In the genomic region with DNA sequence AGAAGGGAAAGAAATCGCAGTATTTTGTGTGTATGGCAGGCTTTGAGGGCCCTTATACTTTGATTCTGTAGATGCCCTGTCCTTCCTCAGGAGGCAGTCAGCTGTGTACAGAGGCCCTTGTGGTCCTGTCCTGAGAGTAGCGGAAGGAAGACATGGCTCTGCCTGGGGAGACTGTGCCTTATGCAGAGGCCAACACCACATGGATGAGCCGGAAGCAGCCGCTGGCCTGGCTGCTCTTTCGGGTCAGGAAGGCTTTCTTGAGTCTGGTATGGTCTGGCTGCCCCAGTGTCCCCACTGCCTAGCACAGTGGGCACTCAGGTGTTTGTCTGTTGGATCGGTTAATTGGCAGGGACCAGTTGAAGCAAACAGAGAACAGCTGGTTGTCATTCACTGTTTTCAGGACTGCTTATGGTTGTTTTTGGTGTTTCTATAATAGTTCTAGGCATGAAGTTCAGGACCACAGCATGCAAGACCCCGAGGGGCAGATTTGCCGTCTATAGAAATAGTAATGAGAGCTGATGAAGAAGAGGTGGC, we compare ENCODE assay signal across 28 cellular contexts. TPM values are rescaled to one million over a fixed set of nuclear protein-coding genes. Genes with fewer than 3 reads are reported as not detected.
A peak's percentile ranks its signal among the peaks of the same experiment; 100 is the strongest.
DNase-seq lines count a peak whose midpoint lies in the region; ATAC-seq, FAIRE-seq and TF ChIP-seq lines count a peak whose summit lies in the region.
"Had no signal": no experiment of that assay in that cellular context is flagged by ENCODE, and none has a peak within 500 bp of the region (broad histone marks: within the 10 kb centered on the region; RNA-seq: fewer than 3 reads in every experiment).

No MANE protein-coding gene starts in this region.

- H3K27ac Mint-ChIP-seq in GM23338: no peak overlapping the region
- H3K27ac Mint-ChIP-seq in stimulated activated naive B cell treated with anti-CD40 and anti-IgM and Interleukin-4, amounts not matched to agents 10 μg/mL and 1 μg/mL and 100 μg/mL, for 72 hours: peak overlapping the region; percentile 47
- H3K27ac Mint-ChIP-seq: activated naive CD8-positive, alpha-beta T cell treated with anti-CD3 and anti-CD28 coated beads, Interleukin-2, amount 50 U/mL, for 24 hours; T-helper 2 cell treated with Interferon-gamma antibody and Interleukin-4, amounts not matched to agents 5 μg/mL and 100 μg/mL, for 36 hours had no signal

- intact Hi-C loops in HepG2 (cut with micrococcal nuclease; ENCODE audit: unreplicated experiment): no loop called here

- no peaks in the 10 kb centered on the region for H3K9me2 ChIP-seq in GM23338 (ENCODE audit: insufficient read depth)

- peaks cover 4% of the 10 kb centered on the region; the same call in 2 of the 3 replicates for H3K36me3 Mint-ChIP-seq in GM23338 (ENCODE audit: low read depth)
- H3K36me3 Mint-ChIP-seq in stimulated activated naive B cell treated with anti-CD40 and anti-IgM and Interleukin-4, amounts not matched to agents 10 μg/mL and 1 μg/mL and 100 μg/mL, for 72 hours: peaks cover 17 to 45% of the 10 kb centered on the region in 2 donors

- no peak overlapping the region for H2AFZ ChIP-seq in GM23338
- H2AFZ ChIP-seq in HepG2 (ENCODE audit: low read length): no peak overlapping the region

- H3K27me3 ChIP-seq in GM23338 (ENCODE audit: insufficient read depth) (no peaks in the 10 kb centered on the region), HepG2 (ENCODE audit: control insufficient read depth in 1 of 2, insufficient read depth in 2 of 2, low read length in 2 of 2) (no peaks in the 10 kb centered on the region)
- H3K27me3 ChIP-seq: stomach, tibial artery had no signal

- H3K4me1 Mint-ChIP-seq in GM23338: peaks cover 81% of the 10 kb centered on the region
- H3K4me1 Mint-ChIP-seq in stimulated activated naive B cell treated with anti-CD40 and anti-IgM and Interleukin-4, amounts not matched to agents 10 μg/mL and 1 μg/mL and 100 μg/mL, for 72 hours: peaks cover 53 to 88% of the 10 kb centered on the region in 2 donors

- TF ChIP-seq RAD21 in HepG2 (CRISPR knock-in tag; IDR thresholded peaks at IDR 0.05): no peak

- no TSS peak for BruUV-seq in HepG2 (replicated peaks; lab: Mats Ljungman, UMichigan)

- in situ Hi-C loops in HepG2 (cut with HindIII; ENCODE audit: extremely low pct_ligation_motif_present, low pct_unique_long_range_greater_than_20kb): no loop called here

- TF ChIP-seq CTCF in GM23338 (conservative IDR thresholded peaks at IDR 0.05; ENCODE audit: low read depth in 2 of 2) (no peak), RWPE1 (conservative IDR thresholded peaks at IDR 0.05; ENCODE audit: low read depth) (no peak), HepG2 (CRISPR knock-in tag; IDR thresholded peaks at IDR 0.05) (no peak)

- H3K27ac ChIP-seq in GM23338 (ENCODE audit: low read depth): peak overlapping the region; percentile 60; the same call in 1 of the 2 replicates
- H3K27ac ChIP-seq in RWPE1: peak overlapping the region; percentile 12; the same call in 1 of the 2 replicates
- no peak overlapping the region for H3K27ac ChIP-seq in HepG2 (ENCODE audit: extremely low read length, insufficient read depth, low read length)
- H3K27ac ChIP-seq: C4-2B, coronary artery, tibial artery had no signal

- FAIRE-seq in HepG2 (lab: Jason Lieb, UNC): no peak
- FAIRE-seq: G401.6 had no signal

- H3K9ac ChIP-seq in HepG2 (ENCODE audit: insufficient read depth, low read depth, low read length): no peak overlapping the region

- H4K20me1 ChIP-seq in GM23338 (replicated peaks; ENCODE audit: insufficient read depth): peaks cover 95% of the 10 kb centered on the region
- H4K20me1 ChIP-seq in HepG2 (ENCODE audit: insufficient read depth, low read length): peaks cover 99% of the 10 kb centered on the region

- H3K4me3 ChIP-seq in GM23338 (no peak overlapping the region), HepG2 (replicated peaks in 1 of 3; ENCODE audit: insufficient read depth in 1 of 3, low read depth in 2 of 3, low read length in 3 of 3) (no peak overlapping the region)
- H3K4me3 ChIP-seq: coronary artery, stomach, tibial artery had no signal

- TF ChIP-seq EP300 in HepG2 (IDR thresholded peaks at IDR 0.05; ENCODE audit: low read depth in 2 of 2, low read length in 2 of 2): no peak
- no peak for TF ChIP-seq EP300 in HepG2 (CRISPR knock-in tag; IDR thresholded peaks at IDR 0.05; ENCODE audit: borderline replicate concordance)

- TF ChIP-seq POLR2A in HepG2 (IDR thresholded peaks at IDR 0.05; ENCODE audit: insufficient read depth in 1 of 2, low read depth in 2 of 2, low read length in 2 of 2): no peak

- H3K4me3 Mint-ChIP-seq in GM23338: no peak overlapping the region; the same call in 2 of the 3 replicates
- no peak overlapping the region for H3K4me3 Mint-ChIP-seq in stimulated activated naive B cell treated with anti-CD40 and anti-IgM and Interleukin-4, amounts not matched to agents 10 μg/mL and 1 μg/mL and 100 μg/mL, for 72 hours
- H3K4me3 Mint-ChIP-seq: activated naive CD8-positive, alpha-beta T cell treated with anti-CD3 and anti-CD28 coated beads, Interleukin-2, amount 50 U/mL, for 24 hours; activated T-cell treated with anti-CD3 and anti-CD28 coated beads, Interleukin-2, amount 50 U/mL, for 24 hours; T-helper 2 cell treated with Interferon-gamma antibody and Interleukin-4, amounts not matched to agents 5 μg/mL and 100 μg/mL, for 36 hours had no signal

- ATAC-seq in GM23338: peak; percentile 21
- ATAC-seq in HepG2: peak; percentile 20; the same call in 2 of the 3 replicates
- ATAC-seq in stimulated activated naive B cell treated with anti-CD40 and anti-IgM and Interleukin-4, amounts not matched to agents 10 μg/mL and 1 μg/mL and 100 μg/mL, for 72 hours (replicated peaks): no peak
- no peak for ATAC-seq in HG02970 (IDR thresholded peaks at IDR 0.05; ENCODE audit: low FRiP score, unreplicated experiment)
- ATAC-seq: activated naive CD8-positive, alpha-beta T cell treated with anti-CD3 and anti-CD28 coated beads, Interleukin-2, amount 50 U/mL, for 24 hours; PC-3; sciatic nerve had no signal

- H3K9me3 Mint-ChIP-seq in GM23338: no peaks in the 10 kb centered on the region
- H3K9me3 Mint-ChIP-seq in stimulated activated naive B cell treated with anti-CD40 and anti-IgM and Interleukin-4, amounts not matched to agents 10 μg/mL and 1 μg/mL and 100 μg/mL, for 72 hours: no peaks in the 10 kb centered on the region
- H3K9me3 Mint-ChIP-seq: activated naive CD8-positive, alpha-beta T cell treated with anti-CD3 and anti-CD28 coated beads, Interleukin-2, amount 50 U/mL, for 24 hours; activated T-cell treated with anti-CD3 and anti-CD28 coated beads, Interleukin-2, amount 50 U/mL, for 24 hours; T-helper 2 cell treated with Interferon-gamma antibody and Interleukin-4, amounts not matched to agents 5 μg/mL and 100 μg/mL, for 36 hours had no signal

- peaks cover 3% of the 10 kb centered on the region; the same call in 1 of the 2 replicates for H3K36me3 ChIP-seq in GM23338 (ENCODE audit: insufficient read depth)
- peaks cover 4 to 47% of the 10 kb centered on the region in 2 experiments for H3K36me3 ChIP-seq in HepG2 (replicated peaks in 1 of 2; ENCODE audit: control insufficient read depth in 1 of 2, insufficient read depth in 2 of 2, low read length in 2 of 2)

- peaks cover 10% of the 10 kb centered on the region for H3K27me3 Mint-ChIP-seq in GM23338 (ENCODE audit: insufficient read depth, low read depth, poor library complexity)
- H3K27me3 Mint-ChIP-seq in stimulated activated naive B cell treated with anti-CD40 and anti-IgM and Interleukin-4, amounts not matched to agents 10 μg/mL and 1 μg/mL and 100 μg/mL, for 72 hours: no peaks in the 10 kb centered on the region
- H3K27me3 Mint-ChIP-seq: activated naive CD8-positive, alpha-beta T cell treated with anti-CD3 and anti-CD28 coated beads, Interleukin-2, amount 50 U/mL, for 24 hours; activated T-cell treated with anti-CD3 and anti-CD28 coated beads, Interleukin-2, amount 50 U/mL, for 24 hours had no signal

- no peaks in the 10 kb centered on the region for H3K9me3 ChIP-seq in HepG2 (ENCODE audit: low read length)
- H3K9me3 ChIP-seq: stomach, tibial artery had no signal

- peaks cover 74% of the 10 kb centered on the region for H3K4me1 ChIP-seq in GM23338 (ENCODE audit: insufficient read depth)
- H3K4me1 ChIP-seq in HepG2 (ENCODE audit: insufficient read depth, low read length): peaks cover 73% of the 10 kb centered on the region

- peaks cover 100% of the 10 kb centered on the region for H3K79me2 ChIP-seq in GM23338 (replicated peaks; ENCODE audit: insufficient read depth)
- H3K79me2 ChIP-seq in HepG2 (ENCODE audit: insufficient read depth, low read length): peaks cover 100% of the 10 kb centered on the region

- POLR2A ChIA-PET in RWPE1 (lab: Yijun Ruan, JAX; ENCODE audit: low non-redundant PET): no interaction called here
- POLR2A ChIA-PET in HepG2 (lab: Yijun Ruan, JAX): interaction anchor here (0.6 to 2.0 kb wide), 3 partner anchors 11 to 20 kb away, joined by 3 to 10 read pairs (median 10); no protein-coding TSS in a partner anchor

- 97% methylated on average over 8 of the region's 8 CpGs for WGBS in HepG2 (ENCODE audit: low lambda C conversion rate)

- H3F3A ChIP-seq in GM23338 (replicated peaks; ENCODE audit: low read depth): 0 out of 2 replicates have a peak, but pooled peaks cover 6% of the 10 kb centered on the region

- H3K4me2 ChIP-seq in GM23338 (0 out of 2 replicates have a peak overlapping the region, but pooled peaks have one; percentile 38), HepG2 (ENCODE audit: low read depth, low read length) (peak overlapping the region; percentile 30; the same call in 1 of the 2 replicates)

- CTCF ChIA-PET in RWPE1 (lab: Yijun Ruan, JAX): interaction anchor here (0.8 to 1.2 kb wide), 3 partner anchors 14 to 240 kb away, joined by 3 to 8 read pairs (median 3); no protein-coding TSS in a partner anchor
- CTCF ChIA-PET in HepG2 (lab: Yijun Ruan, JAX; ENCODE audit: low intra/inter-chr PET ratio, low total read pairs): no interaction called here

- no peak for DNase-seq in GM23338 (ENCODE audit: low spot score)
- DNase-seq in RWPE1 (ENCODE audit: low spot score): no peak
- DNase-seq in HepG2 (ENCODE audit: low spot score): no peak
- DNase-seq in stimulated activated naive B cell treated with anti-CD40 and anti-IgM and Interleukin-4, amounts not matched to agents 10 μg/mL and 1 μg/mL and 100 μg/mL, for 72 hours: no peak
- DNase-seq in SKM-1 (lab: John Stamatoyannopoulos, UW; ENCODE audit: unreplicated experiment): no peak
- no peak for DNase-seq in NCI-H1930 (lab: John Stamatoyannopoulos, UW)
- DNase-seq: activated CD4-positive, alpha-beta T cell treated with anti-CD3 and anti-CD28 coated beads for 48 hours; activated naive CD8-positive, alpha-beta T cell treated with anti-CD3 and anti-CD28 coated beads, Interleukin-2, amount 50 U/mL, for 24 hours; activated T-cell treated with anti-CD3 and anti-CD28 coated beads, Interleukin-2, amount 50 U/mL, for 24 hours; caudate nucleus; effector memory CD4-positive, alpha-beta T cell; erythroblast; glutamatergic neuron; HCEC 1CT; mesenchymal stem cell; NCI-H146; NCI-H2107; PC-3; SHP77; stimulated activated CD8-positive, alpha-beta memory T cell treated with anti-CD3 and anti-CD28 coated beads, Interleukin-4, amount 100 ng/mL, for 48 hours; stomach; tibial artery had no signal

RNA-seq across cellular contexts. Expression of a gene that starts 12.4 kb away (rescaled TPM):
- total RNA-seq in GM23338 (2014; rRNA removed; shearing (Covaris generic)): 144 and 158 TPM in 2 replicates
- polyA plus RNA-seq in GM23338 (2016; fragmentation: Nextera tagmentation; extraction: Ambion mirVana) (186 and 194 TPM in 2 replicates), HepG2 (2011; rRNA removed) (114 and 122 TPM in 2 replicates)
- total RNA-seq in HepG2 (2016; rRNA removed; fragmentation: Illumina TruSeq; extraction: Trizol): 79.1 and 97.6 TPM in 2 replicates
- total RNA-seq in HepG2 (2016; cell fraction: cytosol; rRNA removed; fragmentation: Illumina TruSeq; extraction: Trizol; ENCODE audit: low read depth): 57.5 and 62.5 TPM in 2 replicates
- 76.4 and 87.1 TPM in 2 replicates for total RNA-seq in HepG2 (2016; cell fraction: insoluble cytoplasmic fraction; rRNA removed; fragmentation: Illumina TruSeq; extraction: Trizol)
- total RNA-seq in HepG2 (2016; cell fraction: membrane; rRNA removed; fragmentation: Illumina TruSeq; extraction: Trizol): 73.6 and 81.2 TPM in 2 replicates
- 78.0 and 88.2 TPM in 2 replicates for total RNA-seq in HepG2 (2016; cell fraction: nucleus; rRNA removed; fragmentation: Illumina TruSeq; extraction: Trizol)
- 68.7 and 92.2 TPM in 2 replicates for polyA plus RNA-seq in HepG2 (2011; cell fraction: cytosol; rRNA removed)
- polyA plus RNA-seq in HepG2 (2011; cell fraction: nucleus; rRNA removed): 127 and 143 TPM in 2 replicates
- polyA plus RNA-seq in HepG2 (2012): 65.1 and 93.3 TPM in 2 replicates
- 17.7 and 17.8 TPM in 2 replicates for polyA plus RNA-seq in HepG2 (2016; cell fraction: cytosol; fragmentation: Illumina TruSeq; extraction: Trizol; ENCODE audit: low read depth)
- polyA plus RNA-seq in HepG2 (2016; cell fraction: insoluble cytoplasmic fraction; fragmentation: Illumina TruSeq; extraction: Trizol; ENCODE audit: low read depth): 102 and 128 TPM in 2 replicates
- polyA plus RNA-seq in HepG2 (2016; cell fraction: membrane; fragmentation: Illumina TruSeq; extraction: Trizol; ENCODE audit: low read depth): 41.4 and 44.1 TPM in 2 replicates
- polyA plus RNA-seq in HepG2 (2016; cell fraction: nucleus; fragmentation: Illumina TruSeq; extraction: Trizol; ENCODE audit: insufficient read depth, low read depth): 118 and 120 TPM in 2 replicates
- polyA minus RNA-seq in HepG2 (2011; rRNA and poly(A)+ RNA removed; ENCODE audit: low replicate concordance): 349 and 427 TPM in 2 replicates
- polyA minus RNA-seq in HepG2 (2011; cell fraction: cytosol; rRNA and poly(A)+ RNA removed): 64.3 and 66.8 TPM in 2 replicates
- 118 TPM in 2 replicates for polyA minus RNA-seq in HepG2 (2011; cell fraction: nucleus; rRNA and poly(A)+ RNA removed)

Comparison
In these comparisons a context has a peak if more than half of its experiments do, and no peak if none do; other contexts are left out.
1. ATAC-seq: peak in GM23338 (single experiment) and HepG2 (single experiment); none in stimulated activated naive B cell treated with anti-CD40 and anti-IgM and Interleukin-4, amounts not matched to agents 10 μg/mL and 1 μg/mL and 100 μg/mL, for 72 hours (0 of 2) and HG02970 (single experiment).